Comparison of ENCODE assay signal across 20 cellular contexts in the genomic region with DNA sequence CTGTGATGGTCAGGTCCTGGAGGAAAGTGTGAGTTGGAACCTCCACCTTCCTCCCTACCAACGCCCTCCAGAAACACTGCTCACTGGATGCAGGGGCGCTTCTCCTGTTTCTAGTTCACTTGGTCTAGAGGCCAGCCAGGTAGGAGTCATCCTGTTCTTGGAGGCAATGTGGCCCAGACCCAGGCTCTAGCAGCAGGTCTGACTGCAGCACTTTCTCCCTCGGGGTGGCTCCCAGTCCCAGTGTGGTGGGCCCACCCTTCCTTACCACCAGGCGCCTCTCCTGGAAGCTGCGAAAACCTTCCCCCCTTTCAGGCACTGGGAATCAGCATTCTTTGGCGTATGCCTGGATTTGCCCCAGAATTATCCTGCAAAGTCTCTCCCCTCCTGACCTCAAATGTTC.
A peak's percentile ranks its signal among the peaks of the same experiment; 100 is the strongest.
DNase-seq lines count a peak whose midpoint lies in the region; ATAC-seq and TF ChIP-seq lines count a peak whose summit lies in the region.
"Had no signal": no experiment of that assay in that cellular context is flagged by ENCODE, and none has a peak within 500 bp of the region (broad histone marks: within the 10 kb centered on the region; RNA-seq: fewer than 3 reads in every experiment).

No MANE protein-coding gene starts in this region.

- no peaks in the 10 kb centered on the region for H4K20me1 ChIP-seq in neural progenitor cell (ENCODE audit: low read depth)

- H3K9me3 ChIP-seq in esophagus muscularis mucosa = no peaks in the 10 kb centered on the region
- H3K9me3 ChIP-seq in neural progenitor cell (ENCODE audit: low read depth) = no peaks in the 10 kb centered on the region
- H3K9me3 ChIP-seq: BE2C had no signal

- no peaks in the 10 kb centered on the region for H3K36me3 ChIP-seq in esophagus muscularis mucosa
- no peaks in the 10 kb centered on the region for H3K36me3 ChIP-seq in neural progenitor cell
- H3K36me3 ChIP-seq: BE2C had no signal

- peaks cover 0 to 10% (median 8%) of the 10 kb centered on the region in 4 donors for H3K4me1 ChIP-seq in esophagus muscularis mucosa
- H3K4me1 ChIP-seq in neural progenitor cell = peaks cover 57% of the 10 kb centered on the region

- TF ChIP-seq POLR2A in esophagus muscularis mucosa (IDR thresholded peaks at IDR 0.05; ENCODE audit: low read depth) = no peak

- H3K27me3 Mint-ChIP-seq in brain (peaks cover 9% of the 10 kb centered on the region), neural progenitor cell (ENCODE audit: insufficient read depth, low read depth) (peaks cover 4% of the 10 kb centered on the region), WTC11 (ENCODE audit: low read depth) (peaks cover 5% of the 10 kb centered on the region; the same call in 1 of the 2 replicates)
- H3K27me3 Mint-ChIP-seq: CD4-positive, CD25-positive, alpha-beta regulatory T cell had no signal

- H3K27ac Mint-ChIP-seq in brain = peak overlapping the region; percentile 86 to 100 (median 92)
- H3K27ac Mint-ChIP-seq in neural progenitor cell = peak overlapping the region; percentile 75
- H3K27ac Mint-ChIP-seq in WTC11 = no peak overlapping the region
- H3K27ac Mint-ChIP-seq: CD4-positive, CD25-positive, alpha-beta regulatory T cell; CD8-positive, alpha-beta memory T cell; HFFc6 had no signal

- H3K9ac ChIP-seq in neural progenitor cell = no peak overlapping the region

- intact Hi-C loops in esophagus muscularis mucosa (cut with DNase I) (no loop called here), posterior cingulate gyrus (cut with DNase I) (loop anchor here (10.0 kb wide), 1 partner anchor 90 kb away; no protein-coding TSS in a partner anchor)

- H3K27me3 ChIP-seq in esophagus muscularis mucosa (peaks cover 0 to 47% (median 0%) of the 10 kb centered on the region in 4 donors), neural progenitor cell (no peaks in the 10 kb centered on the region)
- H3K27me3 ChIP-seq: BE2C had no signal

- H3K4me3 ChIP-seq in esophagus muscularis mucosa = no peak overlapping the region
- no peak overlapping the region for H3K4me3 ChIP-seq in neural progenitor cell

- H3K4me2 ChIP-seq in neural progenitor cell = peak overlapping the region; percentile 21

- CTCF ChIA-PET in WTC11 (lab: Charles Lee) = no interaction called here

- H3K4me1 Mint-ChIP-seq in brain (peaks cover 77% of the 10 kb centered on the region), neural progenitor cell (peaks cover 70% of the 10 kb centered on the region), WTC11 (no peaks in the 10 kb centered on the region)
- H3K4me1 Mint-ChIP-seq: CD4-positive, CD25-positive, alpha-beta regulatory T cell; CD8-positive, alpha-beta memory T cell had no signal

- H3K36me3 Mint-ChIP-seq in brain (no peaks in the 10 kb centered on the region), neural progenitor cell (peaks cover 3% of the 10 kb centered on the region), WTC11 (peaks cover 56% of the 10 kb centered on the region)
- H3K36me3 Mint-ChIP-seq: CD4-positive, CD25-positive, alpha-beta regulatory T cell; CD8-positive, alpha-beta memory T cell had no signal

- 93% methylated on average over 5 of the region's 6 CpGs for WGBS in esophagus muscularis mucosa

- H3K4me3 Mint-ChIP-seq in brain = peak overlapping the region in 4 of 5 experiments; percentile 5 to 66 (median 50)
- H3K4me3 Mint-ChIP-seq in neural progenitor cell = peak overlapping the region; percentile 48
- no peak overlapping the region for H3K4me3 Mint-ChIP-seq in WTC11
- H3K4me3 Mint-ChIP-seq: CD4-positive, CD25-positive, alpha-beta regulatory T cell; CD8-positive, alpha-beta memory T cell; HFFc6 had no signal

- no peak for ATAC-seq in WTC11
- ATAC-seq: HCT116 had no signal

- no peak overlapping the region for H2AFZ ChIP-seq in neural progenitor cell (replicated peaks)

- H3K9me3 Mint-ChIP-seq in brain (no peaks in the 10 kb centered on the region), neural progenitor cell (peaks cover 3% of the 10 kb centered on the region), WTC11 (peaks cover 37% of the 10 kb centered on the region)

- TF ChIP-seq CTCF in brain (conservative IDR thresholded peaks at IDR 0.05) (no peak), esophagus muscularis mucosa (IDR thresholded peaks at IDR 0.05) (no peak), neural progenitor cell (IDR thresholded peaks at IDR 0.05) (no peak), WTC11 (IDR thresholded peaks at IDR 0.05) (no peak)

- peaks cover 53% of the 10 kb centered on the region for H3F3A ChIP-seq in neural progenitor cell (ENCODE audit: low read depth)

- H3K79me2 ChIP-seq in neural progenitor cell (ENCODE audit: low read depth) = no peaks in the 10 kb centered on the region

- DNase-seq in esophagus muscularis mucosa (ENCODE audit: extremely low spot score) (peak; percentile 87), neural progenitor cell (ENCODE audit: low spot score) (no peak), posterior cingulate gyrus (no peak), NCI-H1417 (lab: John Stamatoyannopoulos, UW) (no peak), WTC11 (ENCODE audit: low spot score) (no peak)
- DNase-seq: ACHN; BE2C; C1 segment of cervical spinal cord; CD4-positive, CD25-positive, alpha-beta regulatory T cell; CD8-positive, alpha-beta memory T cell; COR-L47; DMS 273 treated with DMSO at 0.1 percent for 48 hours; DMS53; GDM1; GOT3; H7; HFFc6 had no signal

- H3K27ac ChIP-seq in esophagus muscularis mucosa (replicated peaks in 1 of 4) = no peak overlapping the region
- peak overlapping the region; percentile 86 for H3K27ac ChIP-seq in neural progenitor cell
- H3K27ac ChIP-seq: HL-60 had no signal

- TF ChIP-seq EP300 in esophagus muscularis mucosa (IDR thresholded peaks at IDR 0.05) = no peak

- POLR2A ChIA-PET in WTC11 (lab: Charles Lee) = no interaction called here

TF ChIP-seq in WTC11, 78 proteins besides CTCF, POLR2A, EP300 and RAD21 (continues in another document):
- TF ChIP-seq ZNF317 (CRISPR knock-in tag; IDR thresholded peaks at IDR 0.05; ENCODE audit: borderline replicate concordance, low read depth) = no peak
- no peak for TF ChIP-seq PRRX2 (CRISPR knock-in tag; IDR thresholded peaks at IDR 0.05)
- TF ChIP-seq, protein P1, sequence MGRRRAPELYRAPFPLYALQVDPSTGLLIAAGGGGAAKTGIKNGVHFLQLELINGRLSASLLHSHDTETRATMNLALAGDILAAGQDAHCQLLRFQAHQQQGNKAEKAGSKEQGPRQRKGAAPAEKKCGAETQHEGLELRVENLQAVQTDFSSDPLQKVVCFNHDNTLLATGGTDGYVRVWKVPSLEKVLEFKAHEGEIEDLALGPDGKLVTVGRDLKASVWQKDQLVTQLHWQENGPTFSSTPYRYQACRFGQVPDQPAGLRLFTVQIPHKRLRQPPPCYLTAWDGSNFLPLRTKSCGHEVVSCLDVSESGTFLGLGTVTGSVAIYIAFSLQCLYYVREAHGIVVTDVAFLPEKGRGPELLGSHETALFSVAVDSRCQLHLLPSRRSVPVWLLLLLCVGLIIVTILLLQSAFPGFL (CRISPR knock-in tag; IDR thresholded peaks at IDR 0.05; ENCODE audit: borderline replicate concordance) = no peak
- TF ChIP-seq, protein P2, sequence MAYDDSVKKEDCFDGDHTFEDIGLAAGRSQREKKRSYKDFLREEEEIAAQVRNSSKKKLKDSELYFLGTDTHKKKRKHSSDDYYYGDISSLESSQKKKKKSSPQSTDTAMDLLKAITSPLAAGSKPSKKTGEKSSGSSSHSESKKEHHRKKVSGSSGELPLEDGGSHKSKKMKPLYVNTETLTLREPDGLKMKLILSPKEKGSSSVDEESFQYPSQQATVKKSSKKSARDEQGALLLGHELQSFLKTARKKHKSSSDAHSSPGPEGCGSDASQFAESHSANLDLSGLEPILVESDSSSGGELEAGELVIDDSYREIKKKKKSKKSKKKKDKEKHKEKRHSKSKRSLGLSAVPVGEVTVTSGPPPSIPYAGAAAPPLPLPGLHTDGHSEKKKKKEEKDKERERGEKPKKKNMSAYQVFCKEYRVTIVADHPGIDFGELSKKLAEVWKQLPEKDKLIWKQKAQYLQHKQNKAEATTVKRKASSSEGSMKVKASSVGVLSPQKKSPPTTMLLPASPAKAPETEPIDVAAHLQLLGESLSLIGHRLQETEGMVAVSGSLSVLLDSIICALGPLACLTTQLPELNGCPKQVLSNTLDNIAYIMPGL (CRISPR knock-in tag; IDR thresholded peaks at IDR 0.05) = no peak
- no peak for TF ChIP-seq ESRRA (CRISPR knock-in tag; IDR thresholded peaks at IDR 0.05; ENCODE audit: borderline replicate concordance)
- TF ChIP-seq, protein P3, sequence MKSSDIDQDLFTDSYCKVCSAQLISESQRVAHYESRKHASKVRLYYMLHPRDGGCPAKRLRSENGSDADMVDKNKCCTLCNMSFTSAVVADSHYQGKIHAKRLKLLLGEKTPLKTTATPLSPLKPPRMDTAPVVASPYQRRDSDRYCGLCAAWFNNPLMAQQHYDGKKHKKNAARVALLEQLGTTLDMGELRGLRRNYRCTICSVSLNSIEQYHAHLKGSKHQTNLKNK (CRISPR knock-in tag; IDR thresholded peaks at IDR 0.05) = no peak
- TF ChIP-seq SMAD4 (CRISPR knock-in tag; IDR thresholded peaks at IDR 0.05) = no peak
- TF ChIP-seq SP1 (CRISPR knock-in tag; conservative IDR thresholded peaks at IDR 0.05) = no peak
- no peak for TF ChIP-seq KAT7 (CRISPR knock-in tag; IDR thresholded peaks at IDR 0.05; ENCODE audit: borderline replicate concordance)
- no peak for TF ChIP-seq MXD4 (CRISPR knock-in tag; IDR thresholded peaks at IDR 0.05; ENCODE audit: borderline replicate concordance)
- TF ChIP-seq, protein P4, sequence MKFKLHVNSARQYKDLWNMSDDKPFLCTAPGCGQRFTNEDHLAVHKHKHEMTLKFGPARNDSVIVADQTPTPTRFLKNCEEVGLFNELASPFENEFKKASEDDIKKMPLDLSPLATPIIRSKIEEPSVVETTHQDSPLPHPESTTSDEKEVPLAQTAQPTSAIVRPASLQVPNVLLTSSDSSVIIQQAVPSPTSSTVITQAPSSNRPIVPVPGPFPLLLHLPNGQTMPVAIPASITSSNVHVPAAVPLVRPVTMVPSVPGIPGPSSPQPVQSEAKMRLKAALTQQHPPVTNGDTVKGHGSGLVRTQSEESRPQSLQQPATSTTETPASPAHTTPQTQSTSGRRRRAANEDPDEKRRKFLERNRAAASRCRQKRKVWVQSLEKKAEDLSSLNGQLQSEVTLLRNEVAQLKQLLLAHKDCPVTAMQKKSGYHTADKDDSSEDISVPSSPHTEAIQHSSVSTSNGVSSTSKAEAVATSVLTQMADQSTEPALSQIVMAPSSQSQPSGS (CRISPR knock-in tag; IDR thresholded peaks at IDR 0.05; ENCODE audit: borderline replicate concordance, low read depth) = no peak
- TF ChIP-seq FOXP1 (CRISPR knock-in tag; IDR thresholded peaks at IDR 0.05; ENCODE audit: borderline replicate concordance) = no peak
